Comparison of ENCODE assay signal across 17 cellular contexts in the genomic region with DNA sequence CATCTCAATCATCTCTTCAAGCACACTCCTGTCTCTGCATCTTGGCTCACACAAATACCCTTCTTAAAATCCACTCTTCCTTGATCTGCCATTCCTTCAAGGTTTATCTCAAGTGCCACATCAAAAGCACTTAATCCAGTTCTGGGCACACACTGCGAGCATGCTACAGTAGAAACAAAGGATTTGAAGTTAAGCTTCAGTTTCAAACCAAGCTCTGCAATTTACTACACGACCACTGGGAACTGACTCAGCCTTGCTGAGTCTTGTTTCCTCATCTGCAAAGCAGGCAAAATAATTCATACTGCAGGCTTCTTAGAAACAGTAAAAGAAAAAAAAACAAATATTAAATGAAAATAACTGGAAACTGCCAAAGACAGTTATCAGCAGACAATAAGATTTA. TPM values are rescaled to one million over a fixed set of nuclear protein-coding genes. Genes with fewer than 3 reads are reported as not detected.
DNase-seq lines count a peak whose midpoint lies in the region; ATAC-seq, FAIRE-seq and TF ChIP-seq lines count a peak whose summit lies in the region.
"Had no signal": no experiment of that assay in that cellular context is flagged by ENCODE, and none has a peak within 500 bp of the region (broad histone marks: within the 10 kb centered on the region; RNA-seq: fewer than 3 reads in every experiment).

No MANE protein-coding gene starts in this region.

- no peaks in the 10 kb centered on the region for H3K9me3 ChIP-seq in astrocyte (ENCODE audit: insufficient read depth, low read depth, low read length)
- H3K9me3 ChIP-seq: stomach had no signal

- H3K79me2 ChIP-seq in astrocyte (ENCODE audit: insufficient read depth, low read length): no peaks in the 10 kb centered on the region

- H3K27me3 Mint-ChIP-seq in HFFc6 (ENCODE audit: insufficient read depth) (no peaks in the 10 kb centered on the region), astrocyte (ENCODE audit: low read depth, unreplicated experiment) (no peaks in the 10 kb centered on the region)
- H3K27me3 Mint-ChIP-seq in T-helper 2 cell treated with Interferon-gamma antibody and Interleukin-4, amounts not matched to agents 5 μg/mL and 100 μg/mL, for 36 hours (ENCODE audit: low read depth): no peaks in the 10 kb centered on the region
- H3K27me3 Mint-ChIP-seq: activated T-helper 17 cell treated with anti-CD3 and anti-CD28 coated beads, Interleukin-2, amount 50 U/mL, for 72 hours; CD8-positive, alpha-beta memory T cell had no signal

- H2AFZ ChIP-seq in astrocyte (ENCODE audit: low read depth, low read length): no peak overlapping the region

- no peak overlapping the region for H3K27ac ChIP-seq in astrocyte (ENCODE audit: low read depth, low read length)
- H3K27ac ChIP-seq: stomach had no signal

- ATAC-seq in GM21825 (IDR thresholded peaks at IDR 0.05; ENCODE audit: unreplicated experiment): no peak
- ATAC-seq in HG02840 (IDR thresholded peaks at IDR 0.05; ENCODE audit: low FRiP score, unreplicated experiment): no peak
- ATAC-seq: activated T-helper 17 cell treated with anti-CD3 and anti-CD28 coated beads, Interleukin-2, amount 50 U/mL, for 72 hours had no signal

- no peak overlapping the region for H3K4me2 ChIP-seq in astrocyte (ENCODE audit: low read length)

- H3K9me3 Mint-ChIP-seq in HFFc6 (no peaks in the 10 kb centered on the region), astrocyte (ENCODE audit: unreplicated experiment) (no peaks in the 10 kb centered on the region)
- no peaks in the 10 kb centered on the region for H3K9me3 Mint-ChIP-seq in T-helper 2 cell treated with Interferon-gamma antibody and Interleukin-4, amounts not matched to agents 5 μg/mL and 100 μg/mL, for 36 hours
- H3K9me3 Mint-ChIP-seq: activated T-helper 17 cell treated with anti-CD3 and anti-CD28 coated beads, Interleukin-2, amount 50 U/mL, for 72 hours; CD8-positive, alpha-beta memory T cell; immature natural killer cell had no signal

- peaks cover 16% of the 10 kb centered on the region for H3K36me3 ChIP-seq in astrocyte (ENCODE audit: insufficient read depth, low read length)
- peaks cover 2% of the 10 kb centered on the region for H3K36me3 ChIP-seq in kidney epithelial cell (ENCODE audit: control insufficient read depth, insufficient read depth, low read length)

- H3K4me3 Mint-ChIP-seq in HFFc6 (peak overlapping the region; percentile 35), astrocyte (ENCODE audit: unreplicated experiment) (no peak overlapping the region)
- H3K4me3 Mint-ChIP-seq in T-helper 2 cell treated with Interferon-gamma antibody and Interleukin-4, amounts not matched to agents 5 μg/mL and 100 μg/mL, for 36 hours: no peak overlapping the region
- H3K4me3 Mint-ChIP-seq: activated T-helper 17 cell treated with anti-CD3 and anti-CD28 coated beads, Interleukin-2, amount 50 U/mL, for 72 hours; CD8-positive, alpha-beta memory T cell; immature natural killer cell had no signal

- no peak overlapping the region for H3K9ac ChIP-seq in astrocyte (ENCODE audit: low read length)

- H4K20me1 ChIP-seq in astrocyte (ENCODE audit: insufficient read depth, low read length): no peaks in the 10 kb centered on the region

- H3K4me3 ChIP-seq in astrocyte (ENCODE audit: insufficient read depth, low read depth, low read length) (no peak overlapping the region), kidney epithelial cell (ENCODE audit: low read depth, low read length) (no peak overlapping the region)
- H3K4me3 ChIP-seq: stomach had no signal

- peak; percentile 42 for TF ChIP-seq CTCF in HFFc6 (IDR thresholded peaks at IDR 0.05)
- TF ChIP-seq CTCF in astrocyte (IDR thresholded peaks at IDR 0.05; ENCODE audit: insufficient read depth, low read depth, low read length): peak; percentile 24
- TF ChIP-seq CTCF in kidney epithelial cell (IDR thresholded peaks at IDR 0.05; ENCODE audit: insufficient read depth, low read length, poor library complexity, severe bottlenecking): no peak

- H3K27ac Mint-ChIP-seq in HFFc6: peak overlapping the region; percentile 83
- H3K27ac Mint-ChIP-seq in astrocyte (ENCODE audit: unreplicated experiment): peak overlapping the region; percentile 0
- H3K27ac Mint-ChIP-seq in T-helper 2 cell treated with Interferon-gamma antibody and Interleukin-4, amounts not matched to agents 5 μg/mL and 100 μg/mL, for 36 hours: no peak overlapping the region
- H3K27ac Mint-ChIP-seq: activated T-helper 17 cell treated with anti-CD3 and anti-CD28 coated beads, Interleukin-2, amount 50 U/mL, for 72 hours; immature natural killer cell had no signal

- peaks cover 13% of the 10 kb centered on the region for H3K4me1 ChIP-seq in astrocyte (ENCODE audit: insufficient read depth, low read length)

- H3K27me3 ChIP-seq in astrocyte (ENCODE audit: insufficient read depth, low read length): no peaks in the 10 kb centered on the region
- H3K27me3 ChIP-seq in kidney epithelial cell (ENCODE audit: control insufficient read depth, insufficient read depth, low read length): no peaks in the 10 kb centered on the region
- H3K27me3 ChIP-seq: stomach had no signal

- in situ Hi-C loops in Caki2 (cut with HindIII; ENCODE audit: low pct_unique_long_range_greater_than_20kb, low sequenced_read_pairs): no loop called here

- FAIRE-seq in astrocyte (lab: Jason Lieb, UNC): no peak

- H3K36me3 Mint-ChIP-seq in HFFc6 (ENCODE audit: low read depth): peaks cover 30% of the 10 kb centered on the region
- peaks cover 8% of the 10 kb centered on the region for H3K36me3 Mint-ChIP-seq in astrocyte (ENCODE audit: low read depth, unreplicated experiment)
- H3K36me3 Mint-ChIP-seq in T-helper 2 cell treated with Interferon-gamma antibody and Interleukin-4, amounts not matched to agents 5 μg/mL and 100 μg/mL, for 36 hours (ENCODE audit: low read depth): peaks cover 35% of the 10 kb centered on the region

- peaks cover 45% of the 10 kb centered on the region for H3K4me1 Mint-ChIP-seq in HFFc6 (ENCODE audit: low read depth)
- H3K4me1 Mint-ChIP-seq in astrocyte (ENCODE audit: low read depth, unreplicated experiment): peaks cover 15% of the 10 kb centered on the region
- H3K4me1 Mint-ChIP-seq in T-helper 2 cell treated with Interferon-gamma antibody and Interleukin-4, amounts not matched to agents 5 μg/mL and 100 μg/mL, for 36 hours (ENCODE audit: low read depth): no peaks in the 10 kb centered on the region
- H3K4me1 Mint-ChIP-seq: activated T-helper 17 cell treated with anti-CD3 and anti-CD28 coated beads, Interleukin-2, amount 50 U/mL, for 72 hours; CD8-positive, alpha-beta memory T cell; immature natural killer cell had no signal

- peak; percentile 6 for DNase-seq in Caki2 (ENCODE audit: low read depth)
- DNase-seq in HFFc6: peak; percentile 18
- no peak for DNase-seq in astrocyte (ENCODE audit: low read depth)
- peak; percentile 14 for DNase-seq in kidney epithelial cell (ENCODE audit: low read depth)
- no peak for DNase-seq in SKM-1 treated with dmso at 0.1 percent for 144 hours (lab: John Stamatoyannopoulos, UW; ENCODE audit: unreplicated experiment)
- DNase-seq in T-helper 2 cell treated with Interferon-gamma antibody and Interleukin-4, amounts not matched to agents 5 μg/mL and 100 μg/mL, for 36 hours (ENCODE audit: low spot score): no peak
- DNase-seq: activated CD4-positive, alpha-beta T cell treated with anti-CD3 and anti-CD28 coated beads for 1 hour; CD8-positive, alpha-beta memory T cell; cerebellar nuclear complex; immature natural killer cell; NCI-H69; retina; SIG-M5; stomach had no signal

RNA-seq across cellular contexts. Expression of a gene that starts 50.5 kb away (rescaled TPM):
- 80.3 and 113 TPM in 2 replicates for total RNA-seq in Caki2 (2014; rRNA removed; shearing (Covaris generic); ENCODE audit: low replicate concordance)
- 100 to 1,000 TPM in 5 of 6 experiments, 10 to 100 TPM in 1; 95.3 to 112 (median 107) TPM for total RNA-seq in HFFc6 (2021; fragmentation: NEBNext Ultra II Directional; extraction: Animal tissue kit (Norgen Biotek cat#: 25700))
- 25.5 and 35.1 TPM in 2 replicates for total RNA-seq in astrocyte
- total RNA-seq in kidney epithelial cell: 20.3 and 24.7 TPM in 2 replicates

RNA-seq across cellular contexts. Expression of a gene that starts 56.0 kb away (rescaled TPM):
- 41.7 and 53.0 TPM in 2 replicates for total RNA-seq in Caki2 (2014; rRNA removed; shearing (Covaris generic); ENCODE audit: low replicate concordance)
- total RNA-seq in HFFc6 (2021; fragmentation: NEBNext Ultra II Directional; extraction: Animal tissue kit (Norgen Biotek cat#: 25700)): 10 to 100 TPM; 52.1 to 61.8 (median 57.4) TPM
- 52.2 and 54.1 TPM in 2 replicates for total RNA-seq in astrocyte
- 42.0 and 44.5 TPM in 2 replicates for total RNA-seq in kidney epithelial cell

Comparison
In these comparisons a context has a peak if more than half of its experiments do, and no peak if none do; other contexts are left out.
1. DNase-seq: peak in Caki2 (single experiment), HFFc6 (single experiment) and kidney epithelial cell (single experiment); none in astrocyte (single experiment), SKM-1 treated with dmso at 0.1 percent for 144 hours (single experiment) and T-helper 2 cell treated with Interferon-gamma antibody and Interleukin-4, amounts not matched to agents 5 μg/mL and 100 μg/mL, for 36 hours (single experiment).